Comparison of ENCODE assay signal across 8 cellular contexts in the genomic region with DNA sequence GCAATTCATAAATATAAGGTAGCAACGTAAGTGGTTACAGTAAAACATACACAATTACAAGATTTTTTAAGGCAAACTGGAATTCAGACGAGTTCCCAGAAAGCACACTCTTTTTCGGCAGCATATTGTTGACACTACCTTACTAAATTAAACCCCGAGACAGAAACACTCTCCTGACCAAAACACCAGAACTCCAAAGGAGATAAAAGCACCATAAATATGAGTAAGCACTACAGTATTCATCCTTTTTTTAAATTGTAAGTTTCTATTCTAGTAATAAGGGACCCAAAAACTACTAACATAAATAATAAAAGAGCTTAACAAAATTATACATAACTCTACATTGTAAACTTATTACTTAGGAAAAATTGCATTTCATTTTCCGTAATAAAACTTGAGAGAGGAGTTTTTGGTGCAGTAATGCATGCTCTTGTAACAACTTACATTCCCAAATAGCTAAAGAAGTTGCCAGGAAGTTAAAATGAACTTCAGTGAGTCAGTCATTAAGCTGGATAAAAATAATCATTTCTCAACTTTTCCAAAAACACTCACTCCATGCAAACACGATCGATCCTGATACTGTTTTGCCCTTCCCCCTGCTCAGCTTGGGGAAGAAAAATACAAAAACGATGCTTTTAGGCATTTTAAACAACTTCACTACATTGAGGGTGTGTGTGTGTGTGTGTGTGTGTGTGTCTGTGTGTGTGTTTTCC. TPM values are rescaled to one million over a fixed set of nuclear protein-coding genes. Genes with fewer than 3 reads are reported as not detected.
A peak's percentile ranks its signal among the peaks of the same experiment; 100 is the strongest.
DNase-seq lines count a peak whose midpoint lies in the region; ATAC-seq and TF ChIP-seq lines count a peak whose summit lies in the region.

No MANE protein-coding gene starts in this region.

- H3K27me3 Mint-ChIP-seq in activated T-cell treated with anti-CD3 and anti-CD28 coated beads, Interleukin-2, amount 50 U/mL, for 4 hours (ENCODE audit: low read depth): no peaks in the 10 kb centered on the region

- H3K27me3 ChIP-seq in ascending aorta (no peaks in the 10 kb centered on the region), liver (ENCODE audit: control insufficient read depth in 4 of 4, insufficient read depth in 4 of 4, low read length in 3 of 4) (no peaks in the 10 kb centered on the region), tibial artery (no peaks in the 10 kb centered on the region)

- H3K4me3 Mint-ChIP-seq in activated T-cell treated with anti-CD3 and anti-CD28 coated beads, Interleukin-2, amount 50 U/mL, for 4 hours: peak overlapping the region; percentile 90

- 21% methylated on average over 8 of the region's 8 CpGs for WGBS in liver

- H3K4me1 ChIP-seq in ascending aorta (peaks cover 0 to 24% of the 10 kb centered on the region in 2 donors), liver (ENCODE audit: control insufficient read depth in 4 of 4, insufficient read depth in 4 of 4, low read length in 3 of 4) (peaks cover 0 to 23% (median 12%) of the 10 kb centered on the region in 4 donors), tibial artery (peaks cover 0 to 42% (median 19%) of the 10 kb centered on the region in 4 donors)

- no peaks in the 10 kb centered on the region for H3K9me3 ChIP-seq in ascending aorta
- H3K9me3 ChIP-seq in liver (ENCODE audit: control insufficient read depth in 4 of 4, low read length in 3 of 4): no peaks in the 10 kb centered on the region
- no peaks in the 10 kb centered on the region for H3K9me3 ChIP-seq in tibial artery

- ATAC-seq in activated T-cell treated with anti-CD3 and anti-CD28 coated beads, Interleukin-2, amount 50 U/mL, for 4 hours: peak in 1 of 2 donors; percentile 16

- H3K4me3 ChIP-seq in ascending aorta (peak overlapping the region; percentile 89 to 96), liver (ENCODE audit: low read depth in 1 of 3, low read length in 3 of 3) (peak overlapping the region; percentile 76 to 97 (median 97)), tibial artery (peak overlapping the region; percentile 97 to 98)

- no peaks in the 10 kb centered on the region for H3K36me3 ChIP-seq in ascending aorta
- no peaks in the 10 kb centered on the region for H3K36me3 ChIP-seq in liver (ENCODE audit: control insufficient read depth in 4 of 4, insufficient read depth in 3 of 4, low read depth in 1 of 4, low read length in 3 of 4)
- no peaks in the 10 kb centered on the region for H3K36me3 ChIP-seq in tibial artery

- peak overlapping the region; percentile 90 to 92 for H3K27ac ChIP-seq in ascending aorta
- H3K27ac ChIP-seq in liver (ENCODE audit: low read depth in 1 of 2, low read length in 2 of 2): peak overlapping the region; percentile 84 to 92
- peak overlapping the region; percentile 84 to 86 for H3K27ac ChIP-seq in tibial artery

- TF ChIP-seq CTCF in ascending aorta (IDR thresholded peaks at IDR 0.05) (no peak), liver (IDR thresholded peaks at IDR 0.05; ENCODE audit: low read depth, low read length, missing input control) (no peak), tibial artery (IDR thresholded peaks at IDR 0.05) (no peak)

- DNase-seq in activated T-cell treated with anti-CD3 and anti-CD28 coated beads, Interleukin-2, amount 50 U/mL, for 4 hours: no peak
- DNase-seq in activated T-cell treated with anti-CD3 and anti-CD28 coated beads, Interleukin-2, amount 50 U/mL, for 1 hour: no peak
- no peak for DNase-seq in ascending aorta (ENCODE audit: low spot score in 2 of 2)
- no peak for DNase-seq in tibial artery
- no peak for DNase-seq in NCI-H226
- DNase-seq in MV-4-11 (lab: John Stamatoyannopoulos, UW): no peak
- no peak for DNase-seq in GDM1 (lab: John Stamatoyannopoulos, UW)

- no peaks in the 10 kb centered on the region for H3K9me3 Mint-ChIP-seq in activated T-cell treated with anti-CD3 and anti-CD28 coated beads, Interleukin-2, amount 50 U/mL, for 4 hours

- H3K36me3 Mint-ChIP-seq in activated T-cell treated with anti-CD3 and anti-CD28 coated beads, Interleukin-2, amount 50 U/mL, for 4 hours (ENCODE audit: insufficient read depth): peaks cover 9% of the 10 kb centered on the region

- intact Hi-C loops in ascending aorta (cut with DNase I): loop anchor here (5.0 to 10.0 kb wide), 11 partner anchors 55 to 1185 kb away; partner anchors contain the start of genes DNAJC1, MSRB2 and SKIDA1
- intact Hi-C loops in tibial artery (cut with DNase I; ENCODE audit: low total_unique reads): loop anchor here (5.0 to 10.0 kb wide), 3 partner anchors 132 to 725 kb away; partner anchors contain the start of genes MSRB2 and OTUD1

- peaks cover 51% of the 10 kb centered on the region for H3K4me1 Mint-ChIP-seq in activated T-cell treated with anti-CD3 and anti-CD28 coated beads, Interleukin-2, amount 50 U/mL, for 4 hours (ENCODE audit: low read depth)

- TF ChIP-seq RAD21 in liver (IDR thresholded peaks at IDR 0.05): no peak

- H3K9ac ChIP-seq in liver (ENCODE audit: low read depth in 1 of 2, low read length in 2 of 2): peak overlapping the region; percentile 19 to 57

TF ChIP-seq in liver, 16 proteins besides CTCF, POLR2A, EP300 and RAD21:
- no peak for TF ChIP-seq TAF1 (conservative IDR thresholded peaks at IDR 0.05)
- TF ChIP-seq HNF4A (conservative IDR thresholded peaks at IDR 0.05): no peak
- TF ChIP-seq GABPA (IDR thresholded peaks at IDR 0.05 in 1 of 2, conservative IDR thresholded peaks at IDR 0.05 in 1 of 2): no peak
- TF ChIP-seq HNF4G (IDR thresholded peaks at IDR 0.05): no peak
- TF ChIP-seq RXRA (IDR thresholded peaks at IDR 0.05): no peak
- TF ChIP-seq EGR1 (IDR thresholded peaks at IDR 0.05; ENCODE audit: low read depth in 2 of 2): no peak
- TF ChIP-seq, protein P1, sequence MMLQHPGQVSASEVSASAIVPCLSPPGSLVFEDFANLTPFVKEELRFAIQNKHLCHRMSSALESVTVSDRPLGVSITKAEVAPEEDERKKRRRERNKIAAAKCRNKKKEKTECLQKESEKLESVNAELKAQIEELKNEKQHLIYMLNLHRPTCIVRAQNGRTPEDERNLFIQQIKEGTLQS (IDR thresholded peaks at IDR 0.05): no peak
- no peak for TF ChIP-seq JUND (IDR thresholded peaks at IDR 0.05)
- no peak for TF ChIP-seq FOXA1 (IDR thresholded peaks at IDR 0.05)
- no peak for TF ChIP-seq NR2F2 (IDR thresholded peaks at IDR 0.05)
- no peak for TF ChIP-seq MAX (IDR thresholded peaks at IDR 0.05)
- TF ChIP-seq REST (IDR thresholded peaks at IDR 0.05): no peak
- TF ChIP-seq, protein P2, sequence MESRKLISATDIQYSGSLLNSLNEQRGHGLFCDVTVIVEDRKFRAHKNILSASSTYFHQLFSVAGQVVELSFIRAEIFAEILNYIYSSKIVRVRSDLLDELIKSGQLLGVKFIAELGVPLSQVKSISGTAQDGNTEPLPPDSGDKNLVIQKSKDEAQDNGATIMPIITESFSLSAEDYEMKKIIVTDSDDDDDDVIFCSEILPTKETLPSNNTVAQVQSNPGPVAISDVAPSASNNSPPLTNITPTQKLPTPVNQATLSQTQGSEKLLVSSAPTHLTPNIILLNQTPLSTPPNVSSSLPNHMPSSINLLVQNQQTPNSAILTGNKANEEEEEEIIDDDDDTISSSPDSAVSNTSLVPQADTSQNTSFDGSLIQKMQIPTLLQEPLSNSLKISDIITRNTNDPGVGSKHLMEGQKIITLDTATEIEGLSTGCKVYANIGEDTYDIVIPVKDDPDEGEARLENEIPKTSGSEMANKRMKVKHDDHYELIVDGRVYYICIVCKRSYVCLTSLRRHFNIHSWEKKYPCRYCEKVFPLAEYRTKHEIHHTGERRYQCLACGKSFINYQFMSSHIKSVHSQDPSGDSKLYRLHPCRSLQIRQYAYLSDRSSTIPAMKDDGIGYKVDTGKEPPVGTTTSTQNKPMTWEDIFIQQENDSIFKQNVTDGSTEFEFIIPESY (IDR thresholded peaks at IDR 0.05): no peak
- no peak for TF ChIP-seq FOXA2 (IDR thresholded peaks at IDR 0.05)
- no peak for TF ChIP-seq YY1 (IDR thresholded peaks at IDR 0.05)
- TF ChIP-seq SP1 (IDR thresholded peaks at IDR 0.05): no peak
TF ChIP-seq in liver: peak in this region for 0.

RNA-seq across cellular contexts. Expression of gene PIP4K2A, which starts 2.0 kb away (rescaled TPM):
- total RNA-seq in activated T-cell treated with anti-CD3 and anti-CD28 coated beads, Interleukin-2, amount 50 U/mL, for 4 hours: 10 to 100 TPM; 64.3 to 79.2 (median 78.1) TPM
- total RNA-seq in ascending aorta (34.9 TPM), liver (10 to 100 TPM in 1 of 2 donors, 1 to 10 TPM in 1; 9.6 to 53.7 TPM)
- 1 to 10 TPM; 6.4 to 7.6 TPM for polyA plus RNA-seq in liver
